In genomic region chr4:145766273-145766672, GRCh38 we compare ENCODE assay signal across 27 cellular contexts.
"Had no signal": no experiment of that assay in that cellular context is flagged by ENCODE, and none has a peak within 500 bp of the region (broad histone marks: within the 10 kb centered on the region; RNA-seq: fewer than 3 reads in every experiment).

No MANE protein-coding gene starts in this region.

- H3K27me3 Mint-ChIP-seq: activated B cell treated with CpG ODN at 0.5 μM for 24 hours; activated naive CD8-positive, alpha-beta T cell; effector memory CD8-positive, alpha-beta T cell; naive B cell; stimulated activated naive B cell treated with anti-CD40 and anti-IgM and Interleukin-4, amounts not matched to agents 10 μg/mL and 1 μg/mL and 100 μg/mL, for 72 hours; T-cell had no signal

- DNase-seq: activated B cell treated with CpG ODN at 0.5 μM for 24 hours; activated T-cell treated with anti-CD3 and anti-CD28 coated beads for 4 hours; amniotic stem cell; brain microvascular endothelial cell; cortex of kidney; effector memory CD8-positive, alpha-beta T cell; erythroblast; head of caudate nucleus; hippocampal formation; kidney; left colon; naive B cell; nucleus accumbens; pancreas; retina; small intestine; stimulated activated CD4-positive, alpha-beta T cell treated with anti-CD3 and anti-CD28 coated beads, Interleukin-4, amount 100 ng/mL, for 24 hours; stimulated activated CD8-positive, alpha-beta memory T cell treated with anti-CD3 and anti-CD28 coated beads, Interleukin-4, amount 100 ng/mL, for 48 hours; stimulated activated naive B cell treated with anti-CD40 and anti-IgM and Interleukin-4, amounts not matched to agents 10 μg/mL and 1 μg/mL and 100 μg/mL, for 72 hours; T-cell; testis; transverse colon had no signal

- H3K9me3 Mint-ChIP-seq: effector memory CD8-positive, alpha-beta T cell had no signal

- H3K4me3 Mint-ChIP-seq: activated B cell treated with CpG ODN at 0.5 μM for 24 hours; activated naive CD8-positive, alpha-beta T cell; effector memory CD8-positive, alpha-beta T cell; mesothelial cell of epicardium; naive B cell; stimulated activated naive B cell treated with anti-CD40 and anti-IgM and Interleukin-4, amounts not matched to agents 10 μg/mL and 1 μg/mL and 100 μg/mL, for 72 hours; T-cell; T-helper 2 cell treated with Interferon-gamma antibody and Interleukin-4, amounts not matched to agents 5 μg/mL and 100 μg/mL, for 36 hours had no signal

- H3K4me1 Mint-ChIP-seq: activated B cell treated with CpG ODN at 0.5 μM for 24 hours; mesothelial cell of epicardium; naive B cell; stimulated activated naive B cell treated with anti-CD40 and anti-IgM and Interleukin-4, amounts not matched to agents 10 μg/mL and 1 μg/mL and 100 μg/mL, for 72 hours; T-cell had no signal

- ATAC-seq: effector memory CD8-positive, alpha-beta T cell; gastroesophageal sphincter; left colon; pancreas; sciatic nerve; stimulated activated naive B cell treated with anti-CD40 and anti-IgM and Interleukin-4, amounts not matched to agents 10 μg/mL and 1 μg/mL and 100 μg/mL, for 72 hours; T-cell had no signal

- H3K27ac Mint-ChIP-seq: activated B cell treated with CpG ODN at 0.5 μM for 24 hours; effector memory CD8-positive, alpha-beta T cell; mesothelial cell of epicardium; stimulated activated naive B cell treated with anti-CD40 and anti-IgM and Interleukin-4, amounts not matched to agents 10 μg/mL and 1 μg/mL and 100 μg/mL, for 72 hours; T-cell; T-helper 2 cell treated with Interferon-gamma antibody and Interleukin-4, amounts not matched to agents 5 μg/mL and 100 μg/mL, for 36 hours had no signal
